Comparison of ENCODE assay signal across 32 cellular contexts in the genomic region with DNA sequence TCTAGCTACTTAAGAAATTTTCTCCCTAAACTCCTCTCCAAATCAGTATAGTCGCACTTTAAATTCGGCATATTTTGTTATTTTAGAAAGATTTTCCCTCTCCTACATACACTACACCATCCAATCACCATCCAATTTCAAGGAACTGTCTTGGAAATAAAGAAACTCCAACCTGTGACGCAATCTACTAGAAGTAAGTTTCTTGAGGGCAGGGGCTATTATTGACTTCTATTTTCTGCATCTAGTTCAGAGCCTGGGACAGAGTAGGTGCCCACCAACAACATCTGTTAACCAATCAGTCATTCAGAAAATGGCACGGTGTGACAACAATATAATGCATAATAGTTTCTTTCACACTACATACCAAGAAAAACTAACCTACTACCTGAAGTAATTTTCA.
"Had no signal": no experiment of that assay in that cellular context is flagged by ENCODE, and none has a peak within 500 bp of the region (broad histone marks: within the 10 kb centered on the region; RNA-seq: fewer than 3 reads in every experiment).

No MANE protein-coding gene starts in this region.

- H3K4me3 Mint-ChIP-seq: dendritic cell treated with granulocyte-macrophage colony-stimulating factor and Interleukin-4, amounts not matched to agents 40 ng/mL and 50 ng/mL, for 4 days; endodermal cell; mesothelial cell of epicardium; natural killer cell treated with Interleukin-12 subunit alpha and Interleukin-12 subunit beta and Interleukin-15 and Interleukin-18, amount 100 ng/mL, for 72 hours; neural progenitor cell; stimulated activated memory B cell treated with anti-CD40 and anti-IgM and Interleukin-4, amounts not matched to agents 10 μg/mL and 1 μg/mL and 100 μg/mL, for 72 hours had no signal

- H3K36me3 Mint-ChIP-seq: naive B cell; natural killer cell treated with Interleukin-12 subunit alpha and Interleukin-12 subunit beta and Interleukin-15 and Interleukin-18, amount 100 ng/mL, for 72 hours; neural progenitor cell had no signal

- H3K27ac ChIP-seq: colonic mucosa, epithelial cell of prostate, gastrocnemius medialis, heart right ventricle, left lung, neural progenitor cell, parathyroid adenoma, testis, tibial artery, upper lobe of left lung had no signal

- H3K27ac Mint-ChIP-seq: dendritic cell treated with granulocyte-macrophage colony-stimulating factor and Interleukin-4, amounts not matched to agents 40 ng/mL and 50 ng/mL, for 4 days; endodermal cell; mesothelial cell of epicardium; natural killer cell treated with Interleukin-12 subunit alpha and Interleukin-12 subunit beta and Interleukin-15 and Interleukin-18, amount 100 ng/mL, for 72 hours; neural progenitor cell; progenitor cell of endocrine pancreas; stimulated activated memory B cell treated with anti-CD40 and anti-IgM and Interleukin-4, amounts not matched to agents 10 μg/mL and 1 μg/mL and 100 μg/mL, for 72 hours had no signal

- H3K9ac ChIP-seq: neural progenitor cell, parathyroid adenoma had no signal

- H2AFZ ChIP-seq: neural progenitor cell, parathyroid adenoma had no signal

- ATAC-seq: esophagus mucosa; gastrocnemius medialis; heart right ventricle; left cardiac atrium; left lung; mucosa of descending colon; natural killer cell treated with Interleukin-12 subunit alpha and Interleukin-12 subunit beta and Interleukin-15 and Interleukin-18, amount 100 ng/mL, for 72 hours; sciatic nerve; stimulated activated memory B cell treated with anti-CD40 and anti-IgM and Interleukin-4, amounts not matched to agents 10 μg/mL and 1 μg/mL and 100 μg/mL, for 72 hours; stimulated activated naive CD8-positive, alpha-beta T cell treated with anti-CD3 and anti-CD28 coated beads, Interleukin-15, Interleukin-2, amounts not matched to agents 100 U/mL and 50 U/mL, for 24 hours had no signal

- H3K9me3 ChIP-seq: colonic mucosa, gastrocnemius medialis, heart right ventricle, left lung, mucosa of descending colon, testis, tibial artery, upper lobe of left lung had no signal

- H3K27me3 Mint-ChIP-seq: dendritic cell treated with granulocyte-macrophage colony-stimulating factor and Interleukin-4, amounts not matched to agents 40 ng/mL and 50 ng/mL, for 4 days; naive B cell; natural killer cell treated with Interleukin-12 subunit alpha and Interleukin-12 subunit beta and Interleukin-15 and Interleukin-18, amount 100 ng/mL, for 72 hours; progenitor cell of endocrine pancreas; stimulated activated memory B cell treated with anti-CD40 and anti-IgM and Interleukin-4, amounts not matched to agents 10 μg/mL and 1 μg/mL and 100 μg/mL, for 72 hours had no signal

- H3K27me3 ChIP-seq: colonic mucosa, gastrocnemius medialis, heart right ventricle, left lung, neural progenitor cell, testis, tibial artery, upper lobe of left lung had no signal

- DNase-seq: colonic mucosa; effector CD8-positive, alpha-beta T cell; endodermal cell; foreskin fibroblast; gastrocnemius medialis; glutamatergic neuron; heart right ventricle; hippocampal formation; left cardiac atrium; left lung; mesenchymal stem cell; mucosa of descending colon; naive B cell; stimulated activated CD4-positive, alpha-beta T cell treated with anti-CD3 and anti-CD28 coated beads, Interleukin-12 subunit alpha, Interleukin-12 subunit beta, amount 100 ng/mL, for 4 hours; stimulated activated CD4-positive, alpha-beta T cell treated with anti-CD3 and anti-CD28 coated beads, Interleukin-1b, Interleukin-23, amount 100 ng/mL, for 48 hours; stimulated activated CD4-positive, alpha-beta T cell treated with anti-CD3 and anti-CD28 coated beads, Interleukin-4, amount 100 ng/mL, for 24 hours; stimulated activated naive CD8-positive, alpha-beta T cell treated with anti-CD3 and anti-CD28 coated beads, Interleukin-15, Interleukin-2, amounts not matched to agents 100 U/mL and 50 U/mL, for 24 hours; substantia nigra; testis; tibial artery had no signal

- H3K9me3 Mint-ChIP-seq: endodermal cell; naive B cell; natural killer cell treated with Interleukin-12 subunit alpha and Interleukin-12 subunit beta and Interleukin-15 and Interleukin-18, amount 100 ng/mL, for 72 hours; neural progenitor cell; stimulated activated memory B cell treated with anti-CD40 and anti-IgM and Interleukin-4, amounts not matched to agents 10 μg/mL and 1 μg/mL and 100 μg/mL, for 72 hours had no signal

- H3K4me2 ChIP-seq: neural progenitor cell, smooth muscle cell had no signal

- H3K4me3 ChIP-seq: colonic mucosa, gastrocnemius medialis, heart right ventricle, left lung, mucosa of descending colon, neural progenitor cell, smooth muscle cell, testis, tibial artery, upper lobe of left lung had no signal

- H3K36me3 ChIP-seq: colonic mucosa, gastrocnemius medialis, heart right ventricle, left lung, neural progenitor cell, tibial artery, upper lobe of left lung had no signal
